10 cellular contexts compared by ENCODE assay signal in genomic region chr22:47918276-47918928, GRCh38.
DNase-seq lines count a peak whose midpoint lies in the region; ATAC-seq and TF ChIP-seq lines count a peak whose summit lies in the region.
"Had no signal": no experiment of that assay in that cellular context is flagged by ENCODE, and none has a peak within 500 bp of the region (broad histone marks: within the 10 kb centered on the region; RNA-seq: fewer than 3 reads in every experiment).

No MANE protein-coding gene starts in this region.

- peak overlapping the region; percentile 61 for H3K27ac Mint-ChIP-seq in activated CD4-positive, alpha-beta T cell treated with anti-CD3 and anti-CD28 coated beads, Interleukin-2, amount 10 ng/mL, durations not matched to agents 7 days and 5 days
- peak overlapping the region in 2 of 6 donors; percentile 47 to 67 for H3K27ac Mint-ChIP-seq in immature natural killer cell
- H3K27ac Mint-ChIP-seq: GM23338 had no signal

- H3K36me3 Mint-ChIP-seq in activated CD4-positive, alpha-beta T cell treated with anti-CD3 and anti-CD28 coated beads, Interleukin-2, amount 10 ng/mL, durations not matched to agents 7 days and 5 days (ENCODE audit: low read depth), result no peaks in the 10 kb centered on the region
- no peaks in the 10 kb centered on the region for H3K36me3 Mint-ChIP-seq in immature natural killer cell

- H3K4me3 Mint-ChIP-seq in activated CD4-positive, alpha-beta T cell treated with anti-CD3 and anti-CD28 coated beads, Interleukin-2, amount 10 ng/mL, durations not matched to agents 7 days and 5 days, result no peak overlapping the region
- H3K4me3 Mint-ChIP-seq in immature natural killer cell, result peak overlapping the region in 4 of 5 donors; percentile 46 to 73 (median 48)
- H3K4me3 Mint-ChIP-seq: GM23338 had no signal

- H3K4me1 Mint-ChIP-seq in activated CD4-positive, alpha-beta T cell treated with anti-CD3 and anti-CD28 coated beads, Interleukin-2, amount 10 ng/mL, durations not matched to agents 7 days and 5 days, result peaks cover 20% of the 10 kb centered on the region
- H3K4me1 Mint-ChIP-seq in immature natural killer cell, result peaks cover 5 to 25% of the 10 kb centered on the region in 2 donors
- H3K4me1 Mint-ChIP-seq: GM23338 had no signal

- ATAC-seq in GM21619 (IDR thresholded peaks at IDR 0.05; ENCODE audit: unreplicated experiment) (peak; percentile 64), SK-N-SH treated with all-trans-retinoic acid at 6 μM for 48 hours (no peak)
- ATAC-seq: GM23338 had no signal

- POLR2A ChIA-PET in activated CD4-positive, alpha-beta T cell treated with anti-CD3 and anti-CD28 coated beads, Interleukin-2, amount 10 ng/mL, durations not matched to agents 7 days and 5 days (lab: Charles Lee), result interaction anchor here (0.7 kb wide), 1 partner anchor 1205 kb away, joined by 3 read pairs; no protein-coding TSS in a partner anchor

- DNase-seq in COLO668 (lab: John Stamatoyannopoulos, UW; ENCODE audit: unreplicated experiment), result peak; percentile 23
- DNase-seq in activated CD4-positive, alpha-beta T cell treated with anti-CD3 and anti-CD28 coated beads, Interleukin-2, amount 10 ng/mL, durations not matched to agents 7 days and 5 days, result peak; percentile 49
- DNase-seq in immature natural killer cell, result peak in 2 of 3 donors; percentile 65 to 68
- DNase-seq in DMS 273 (lab: John Stamatoyannopoulos, UW; ENCODE audit: unreplicated experiment), result no peak
- no peak for DNase-seq in NCI-H510A treated with DMSO at 0.1 percent for 48 hours (lab: John Stamatoyannopoulos, UW)
- DNase-seq in SHP77 (lab: John Stamatoyannopoulos, UW), result no peak
- DNase-seq: NCI-H2107 had no signal

- no peaks in the 10 kb centered on the region for H3K27me3 Mint-ChIP-seq in activated CD4-positive, alpha-beta T cell treated with anti-CD3 and anti-CD28 coated beads, Interleukin-2, amount 10 ng/mL, durations not matched to agents 7 days and 5 days
- H3K27me3 Mint-ChIP-seq in immature natural killer cell (ENCODE audit: low read depth in 3 of 3), result peaks cover 5 to 14% (median 8%) of the 10 kb centered on the region in 3 donors

- H3K9me3 Mint-ChIP-seq in activated CD4-positive, alpha-beta T cell treated with anti-CD3 and anti-CD28 coated beads, Interleukin-2, amount 10 ng/mL, durations not matched to agents 7 days and 5 days, result no peaks in the 10 kb centered on the region
- no peaks in the 10 kb centered on the region for H3K9me3 Mint-ChIP-seq in immature natural killer cell

- CTCF ChIA-PET in activated CD4-positive, alpha-beta T cell treated with anti-CD3 and anti-CD28 coated beads, Interleukin-2, amount 10 ng/mL, durations not matched to agents 7 days and 5 days (lab: Charles Lee), result no interaction called here

TF ChIP-seq in SK-N-SH treated with all-trans-retinoic acid at 6 μM for 48 hours, 23 proteins besides CTCF, POLR2A, EP300 and RAD21:
- TF ChIP-seq, protein P1, sequence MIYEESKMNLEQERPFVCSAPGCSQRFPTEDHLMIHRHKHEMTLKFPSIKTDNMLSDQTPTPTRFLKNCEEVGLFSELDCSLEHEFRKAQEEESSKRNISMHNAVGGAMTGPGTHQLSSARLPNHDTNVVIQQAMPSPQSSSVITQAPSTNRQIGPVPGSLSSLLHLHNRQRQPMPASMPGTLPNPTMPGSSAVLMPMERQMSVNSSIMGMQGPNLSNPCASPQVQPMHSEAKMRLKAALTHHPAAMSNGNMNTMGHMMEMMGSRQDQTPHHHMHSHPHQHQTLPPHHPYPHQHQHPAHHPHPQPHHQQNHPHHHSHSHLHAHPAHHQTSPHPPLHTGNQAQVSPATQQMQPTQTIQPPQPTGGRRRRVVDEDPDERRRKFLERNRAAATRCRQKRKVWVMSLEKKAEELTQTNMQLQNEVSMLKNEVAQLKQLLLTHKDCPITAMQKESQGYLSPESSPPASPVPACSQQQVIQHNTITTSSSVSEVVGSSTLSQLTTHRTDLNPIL (CRISPR knock-in tag; IDR thresholded peaks at IDR 0.05; ENCODE audit: low read depth), result no peak
- TF ChIP-seq ZNF70 (CRISPR knock-in tag; IDR thresholded peaks at IDR 0.05), result no peak
- TF ChIP-seq TOX (CRISPR knock-in tag; IDR thresholded peaks at IDR 0.05; ENCODE audit: borderline replicate concordance), result no peak
- TF ChIP-seq TCF4 (CRISPR knock-in tag; IDR thresholded peaks at IDR 0.05; ENCODE audit: borderline replicate concordance), result no peak
- no peak for TF ChIP-seq ARNTL (CRISPR knock-in tag; IDR thresholded peaks at IDR 0.05; ENCODE audit: borderline replicate concordance, low read depth)
- TF ChIP-seq PPARA (CRISPR knock-in tag; IDR thresholded peaks at IDR 0.05; ENCODE audit: borderline replicate concordance), result no peak
- no peak for TF ChIP-seq RARB (CRISPR knock-in tag; IDR thresholded peaks at IDR 0.05)
- no peak for TF ChIP-seq CSDC2 (CRISPR knock-in tag; IDR thresholded peaks at IDR 0.05)
- TF ChIP-seq, protein P2, sequence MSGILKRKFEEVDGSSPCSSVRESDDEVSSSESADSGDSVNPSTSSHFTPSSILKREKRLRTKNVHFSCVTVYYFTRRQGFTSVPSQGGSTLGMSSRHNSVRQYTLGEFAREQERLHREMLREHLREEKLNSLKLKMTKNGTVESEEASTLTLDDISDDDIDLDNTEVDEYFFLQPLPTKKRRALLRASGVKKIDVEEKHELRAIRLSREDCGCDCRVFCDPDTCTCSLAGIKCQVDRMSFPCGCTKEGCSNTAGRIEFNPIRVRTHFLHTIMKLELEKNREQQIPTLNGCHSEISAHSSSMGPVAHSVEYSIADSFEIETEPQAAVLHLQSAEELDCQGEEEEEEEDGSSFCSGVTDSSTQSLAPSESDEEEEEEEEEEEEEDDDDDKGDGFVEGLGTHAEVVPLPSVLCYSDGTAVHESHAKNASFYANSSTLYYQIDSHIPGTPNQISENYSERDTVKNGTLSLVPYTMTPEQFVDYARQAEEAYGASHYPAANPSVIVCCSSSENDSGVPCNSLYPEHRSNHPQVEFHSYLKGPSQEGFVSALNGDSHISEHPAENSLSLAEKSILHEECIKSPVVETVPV (CRISPR knock-in tag; IDR thresholded peaks at IDR 0.05), result no peak
- no peak for TF ChIP-seq ZNF8 (CRISPR knock-in tag; IDR thresholded peaks at IDR 0.05)
- TF ChIP-seq ZC3H10 (CRISPR knock-in tag; IDR thresholded peaks at IDR 0.05), result no peak
- TF ChIP-seq ESRRG (CRISPR knock-in tag; IDR thresholded peaks at IDR 0.05), result no peak
- no peak for TF ChIP-seq SNAI2 (CRISPR knock-in tag; IDR thresholded peaks at IDR 0.05)
- TF ChIP-seq, protein P3, sequence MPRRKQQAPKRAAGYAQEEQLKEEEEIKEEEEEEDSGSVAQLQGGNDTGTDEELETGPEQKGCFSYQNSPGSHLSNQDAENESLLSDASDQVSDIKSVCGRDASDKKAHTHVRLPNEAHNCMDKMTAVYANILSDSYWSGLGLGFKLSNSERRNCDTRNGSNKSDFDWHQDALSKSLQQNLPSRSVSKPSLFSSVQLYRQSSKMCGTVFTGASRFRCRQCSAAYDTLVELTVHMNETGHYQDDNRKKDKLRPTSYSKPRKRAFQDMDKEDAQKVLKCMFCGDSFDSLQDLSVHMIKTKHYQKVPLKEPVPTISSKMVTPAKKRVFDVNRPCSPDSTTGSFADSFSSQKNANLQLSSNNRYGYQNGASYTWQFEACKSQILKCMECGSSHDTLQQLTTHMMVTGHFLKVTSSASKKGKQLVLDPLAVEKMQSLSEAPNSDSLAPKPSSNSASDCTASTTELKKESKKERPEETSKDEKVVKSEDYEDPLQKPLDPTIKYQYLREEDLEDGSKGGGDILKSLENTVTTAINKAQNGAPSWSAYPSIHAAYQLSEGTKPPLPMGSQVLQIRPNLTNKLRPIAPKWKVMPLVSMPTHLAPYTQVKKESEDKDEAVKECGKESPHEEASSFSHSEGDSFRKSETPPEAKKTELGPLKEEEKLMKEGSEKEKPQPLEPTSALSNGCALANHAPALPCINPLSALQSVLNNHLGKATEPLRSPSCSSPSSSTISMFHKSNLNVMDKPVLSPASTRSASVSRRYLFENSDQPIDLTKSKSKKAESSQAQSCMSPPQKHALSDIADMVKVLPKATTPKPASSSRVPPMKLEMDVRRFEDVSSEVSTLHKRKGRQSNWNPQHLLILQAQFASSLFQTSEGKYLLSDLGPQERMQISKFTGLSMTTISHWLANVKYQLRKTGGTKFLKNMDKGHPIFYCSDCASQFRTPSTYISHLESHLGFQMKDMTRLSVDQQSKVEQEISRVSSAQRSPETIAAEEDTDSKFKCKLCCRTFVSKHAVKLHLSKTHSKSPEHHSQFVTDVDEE (CRISPR knock-in tag; IDR thresholded peaks at IDR 0.05), result no peak
- TF ChIP-seq ZFP30 (CRISPR knock-in tag; IDR thresholded peaks at IDR 0.05), result no peak
- TF ChIP-seq ZNF565 (CRISPR knock-in tag; conservative IDR thresholded peaks at IDR 0.05; ENCODE audit: low read depth), result no peak
- TF ChIP-seq ZFP3 (CRISPR knock-in tag; IDR thresholded peaks at IDR 0.05), result no peak

Comparison
In these comparisons a context has a peak if more than half of its experiments do, and no peak if none do; other contexts are left out.
1. DNase-seq: peak in COLO668 (single experiment), activated CD4-positive, alpha-beta T cell treated with anti-CD3 and anti-CD28 coated beads, Interleukin-2, amount 10 ng/mL, durations not matched to agents 7 days and 5 days (single experiment) and immature natural killer cell (2 of 3); none in DMS 273 (single experiment), NCI-H510A treated with DMSO at 0.1 percent for 48 hours (single experiment) and SHP77 (0 of 2).